ENCODE assay signal across 1 cellular context in the genomic region with DNA sequence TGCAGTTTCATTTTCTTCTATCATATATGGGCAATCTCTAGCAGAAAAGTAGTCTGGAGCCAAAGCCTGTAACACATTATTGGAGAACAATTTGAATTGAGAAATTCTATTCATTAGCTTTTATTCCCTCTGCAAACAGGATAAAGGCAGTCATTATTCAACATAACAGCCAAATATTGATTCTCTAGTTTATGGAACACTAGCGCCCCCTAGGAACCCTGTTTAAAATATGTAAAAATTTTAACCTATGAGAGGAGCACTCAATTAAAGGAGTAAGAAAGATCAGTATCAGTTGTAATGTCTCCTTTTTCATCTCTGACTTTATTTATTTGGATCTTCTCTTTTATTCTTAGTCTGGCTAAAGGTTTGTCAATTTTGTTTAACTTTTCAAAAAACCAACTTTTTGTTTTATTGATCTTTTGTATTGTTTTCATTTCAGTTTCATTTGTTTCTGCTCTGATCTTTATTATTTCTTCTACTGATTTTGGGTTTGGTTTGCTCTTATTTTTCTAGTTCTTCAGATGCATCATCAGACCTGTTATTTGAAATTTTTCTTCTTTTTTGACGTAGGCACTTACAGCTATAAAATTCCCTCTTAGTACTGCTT.
TF ChIP-seq lines count a peak whose summit lies in the region.

No MANE protein-coding gene starts in this region.

TF ChIP-seq in GM12878, 131 proteins besides CTCF, POLR2A, EP300 and RAD21 (continued from another document):
- TF ChIP-seq, protein P1, sequence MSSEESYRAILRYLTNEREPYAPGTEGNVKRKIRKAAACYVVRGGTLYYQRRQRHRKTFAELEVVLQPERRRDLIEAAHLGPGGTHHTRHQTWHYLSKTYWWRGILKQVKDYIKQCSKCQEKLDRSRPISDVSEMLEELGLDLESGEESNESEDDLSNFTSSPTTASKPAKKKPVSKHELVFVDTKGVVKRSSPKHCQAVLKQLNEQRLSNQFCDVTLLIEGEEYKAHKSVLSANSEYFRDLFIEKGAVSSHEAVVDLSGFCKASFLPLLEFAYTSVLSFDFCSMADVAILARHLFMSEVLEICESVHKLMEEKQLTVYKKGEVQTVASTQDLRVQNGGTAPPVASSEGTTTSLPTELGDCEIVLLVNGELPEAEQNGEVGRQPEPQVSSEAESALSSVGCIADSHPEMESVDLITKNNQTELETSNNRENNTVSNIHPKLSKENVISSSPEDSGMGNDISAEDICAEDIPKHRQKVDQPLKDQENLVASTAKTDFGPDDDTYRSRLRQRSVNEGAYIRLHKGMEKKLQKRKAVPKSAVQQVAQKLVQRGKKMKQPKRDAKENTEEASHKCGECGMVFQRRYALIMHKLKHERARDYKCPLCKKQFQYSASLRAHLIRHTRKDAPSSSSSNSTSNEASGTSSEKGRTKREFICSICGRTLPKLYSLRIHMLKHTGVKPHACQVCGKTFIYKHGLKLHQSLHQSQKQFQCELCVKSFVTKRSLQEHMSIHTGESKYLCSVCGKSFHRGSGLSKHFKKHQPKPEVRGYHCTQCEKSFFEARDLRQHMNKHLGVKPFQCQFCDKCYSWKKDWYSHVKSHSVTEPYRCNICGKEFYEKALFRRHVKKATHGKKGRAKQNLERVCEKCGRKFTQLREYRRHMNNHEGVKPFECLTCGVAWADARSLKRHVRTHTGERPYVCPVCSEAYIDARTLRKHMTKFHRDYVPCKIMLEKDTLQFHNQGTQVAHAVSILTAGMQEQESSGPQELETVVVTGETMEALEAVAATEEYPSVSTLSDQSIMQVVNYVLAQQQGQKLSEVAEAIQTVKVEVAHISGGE (CRISPR knock-in tag; IDR thresholded peaks at IDR 0.05) = no peak
- TF ChIP-seq IRF4 (IDR thresholded peaks at IDR 0.05; ENCODE audit: low read depth, low read length) (no peak), KDM1A (IDR thresholded peaks at IDR 0.05; ENCODE audit: borderline replicate concordance) (no peak), ZNF622 (IDR thresholded peaks at IDR 0.05) (no peak), YBX1 (IDR thresholded peaks at IDR 0.05) (no peak), SIN3A (IDR thresholded peaks at IDR 0.05; ENCODE audit: low read depth, low read length) (no peak), LARP7 (IDR thresholded peaks at IDR 0.05) (no peak), SUPT20H (IDR thresholded peaks at IDR 0.05; ENCODE audit: borderline replicate concordance, control insufficient read depth, low read depth, low read length) (no peak), IKZF2 (IDR thresholded peaks at IDR 0.05) (no peak), MTA3 (IDR thresholded peaks at IDR 0.05; ENCODE audit: borderline replicate concordance, low read length) (no peak), CHD1 (IDR thresholded peaks at IDR 0.05; ENCODE audit: low read depth, low read length) (no peak)
- TF ChIP-seq, protein P2, sequence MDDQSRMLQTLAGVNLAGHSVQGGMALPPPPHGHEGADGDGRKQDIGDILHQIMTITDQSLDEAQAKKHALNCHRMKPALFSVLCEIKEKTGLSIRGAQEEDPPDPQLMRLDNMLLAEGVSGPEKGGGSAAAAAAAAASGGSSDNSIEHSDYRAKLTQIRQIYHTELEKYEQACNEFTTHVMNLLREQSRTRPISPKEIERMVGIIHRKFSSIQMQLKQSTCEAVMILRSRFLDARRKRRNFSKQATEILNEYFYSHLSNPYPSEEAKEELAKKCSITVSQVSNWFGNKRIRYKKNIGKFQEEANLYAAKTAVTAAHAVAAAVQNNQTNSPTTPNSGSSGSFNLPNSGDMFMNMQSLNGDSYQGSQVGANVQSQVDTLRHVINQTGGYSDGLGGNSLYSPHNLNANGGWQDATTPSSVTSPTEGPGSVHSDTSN (IDR thresholded peaks at IDR 0.05; ENCODE audit: insufficient replicate concordance, low read depth, low read length) = no peak
